Comparison of ENCODE assay signal across 8 cellular contexts in genomic region chr22:43015677-43016042, GRCh38. TPM values are rescaled to one million over a fixed set of nuclear protein-coding genes. Genes with fewer than 3 reads are reported as not detected.
A peak's percentile ranks its signal among the peaks of the same experiment; 100 is the strongest.
DNase-seq lines count a peak whose midpoint lies in the region; ATAC-seq and TF ChIP-seq lines count a peak whose summit lies in the region.

No MANE protein-coding gene starts in this region.

- peaks cover 18% of the 10 kb centered on the region for H3K79me2 ChIP-seq in neural cell (replicated peaks; ENCODE audit: insufficient read depth, low read length)

- no peak overlapping the region for H3K4me2 ChIP-seq in neural cell (ENCODE audit: low read length)

- no peaks in the 10 kb centered on the region for H3K27me3 Mint-ChIP-seq in CD4-positive, CD25-positive, alpha-beta regulatory T cell

- H3K9me3 Mint-ChIP-seq in CD4-positive, CD25-positive, alpha-beta regulatory T cell, result no peaks in the 10 kb centered on the region

- H3K9ac ChIP-seq in neural cell (ENCODE audit: low read length), result no peak overlapping the region

- ATAC-seq in CD4-positive, CD25-positive, alpha-beta regulatory T cell (ENCODE audit: low read depth in 2 of 2), result no peak
- ATAC-seq in GM21576 (IDR thresholded peaks at IDR 0.05; ENCODE audit: unreplicated experiment) (no peak), GM19395 (IDR thresholded peaks at IDR 0.05; ENCODE audit: unreplicated experiment) (no peak)

- no peaks in the 10 kb centered on the region for H3K36me3 ChIP-seq in CD4-positive, CD25-positive, alpha-beta regulatory T cell (ENCODE audit: control insufficient read depth, insufficient read depth, low read length)
- no peaks in the 10 kb centered on the region for H3K36me3 ChIP-seq in MG63
- H3K36me3 ChIP-seq in effector memory CD4-positive, alpha-beta T cell (ENCODE audit: control insufficient read depth, insufficient read depth, low read length), result no peaks in the 10 kb centered on the region
- H3K36me3 ChIP-seq in neural cell (ENCODE audit: insufficient read depth, low read length), result no peaks in the 10 kb centered on the region

- H3K9me3 ChIP-seq in CD4-positive, CD25-positive, alpha-beta regulatory T cell (ENCODE audit: control insufficient read depth in 2 of 2, low read length in 2 of 2), result no peaks in the 10 kb centered on the region
- H3K9me3 ChIP-seq in MG63 (no peaks in the 10 kb centered on the region), neural cell (ENCODE audit: low read length) (no peaks in the 10 kb centered on the region)
- H3K9me3 ChIP-seq in effector memory CD4-positive, alpha-beta T cell (ENCODE audit: control insufficient read depth, low read length), result no peaks in the 10 kb centered on the region

- H4K20me1 ChIP-seq in neural cell (ENCODE audit: insufficient read depth), result no peaks in the 10 kb centered on the region

- H3F3A ChIP-seq in neural cell (ENCODE audit: insufficient read depth, low read length, poor library complexity, severe bottlenecking), result no peaks in the 10 kb centered on the region

- no peak overlapping the region for H2AFZ ChIP-seq in neural cell (ENCODE audit: low read depth, low read length)

- TF ChIP-seq EP300 in neural cell (conservative IDR thresholded peaks at IDR 0.05; ENCODE audit: poor library complexity, severe bottlenecking), result no peak

- H3K4me3 Mint-ChIP-seq in CD4-positive, CD25-positive, alpha-beta regulatory T cell, result peak overlapping the region; percentile 93 to 98 (median 98)

- no peaks in the 10 kb centered on the region for H3K27me3 ChIP-seq in CD4-positive, CD25-positive, alpha-beta regulatory T cell (ENCODE audit: control insufficient read depth, insufficient read depth, low read length)
- H3K27me3 ChIP-seq in MG63 (no peaks in the 10 kb centered on the region), neural cell (ENCODE audit: insufficient read depth, low read depth, low read length) (no peaks in the 10 kb centered on the region)
- no peaks in the 10 kb centered on the region for H3K27me3 ChIP-seq in effector memory CD4-positive, alpha-beta T cell (replicated peaks; ENCODE audit: control insufficient read depth, insufficient read depth, low read length, poor library complexity, severe bottlenecking)

- peak overlapping the region; percentile 84 for H3K4me3 ChIP-seq in CD4-positive, CD25-positive, alpha-beta regulatory T cell (ENCODE audit: low read depth, low read length)
- peak overlapping the region; percentile 75 for H3K4me3 ChIP-seq in MG63
- H3K4me3 ChIP-seq in effector memory CD4-positive, alpha-beta T cell (ENCODE audit: insufficient read depth, low read depth, low read length, poor library complexity, severe bottlenecking), result peak overlapping the region; percentile 80
- H3K4me3 ChIP-seq in neural cell (ENCODE audit: low read length), result peak overlapping the region; percentile 87

- TF ChIP-seq CTCF in neural cell (IDR thresholded peaks at IDR 0.05; ENCODE audit: poor library complexity, severe bottlenecking), result no peak

- H3K9me2 ChIP-seq in neural cell (ENCODE audit: insufficient read depth, low read length), result no peaks in the 10 kb centered on the region

- H3K4me1 Mint-ChIP-seq in CD4-positive, CD25-positive, alpha-beta regulatory T cell, result peaks cover 12 to 56% (median 41%) of the 10 kb centered on the region in 4 donors

- DNase-seq in CD4-positive, CD25-positive, alpha-beta regulatory T cell, result no peak
- DNase-seq in MG63 (no peak), Ammon's horn (ENCODE audit: low spot score) (no peak), NCI-H2196 (lab: John Stamatoyannopoulos, UW; ENCODE audit: unreplicated experiment) (no peak)
- DNase-seq in effector memory CD4-positive, alpha-beta T cell, result no peak

- H3K27ac ChIP-seq in CD4-positive, CD25-positive, alpha-beta regulatory T cell (ENCODE audit: insufficient read depth, low read length, poor library complexity, severe bottlenecking), result peak overlapping the region; percentile 74
- H3K27ac ChIP-seq in effector memory CD4-positive, alpha-beta T cell (ENCODE audit: insufficient read depth, low read length, poor library complexity, severe bottlenecking), result peak overlapping the region; percentile 83
- H3K27ac ChIP-seq in neural cell (ENCODE audit: low read length), result no peak overlapping the region

- H3K36me3 Mint-ChIP-seq in CD4-positive, CD25-positive, alpha-beta regulatory T cell, result peaks cover 6% of the 10 kb centered on the region

- H3K4me1 ChIP-seq in CD4-positive, CD25-positive, alpha-beta regulatory T cell (ENCODE audit: control insufficient read depth, insufficient read depth, low read length, poor library complexity, severe bottlenecking), result peaks cover 25% of the 10 kb centered on the region
- H3K4me1 ChIP-seq in effector memory CD4-positive, alpha-beta T cell (ENCODE audit: control insufficient read depth, insufficient read depth, low read length, poor library complexity, severe bottlenecking), result peaks cover 11% of the 10 kb centered on the region

- TF ChIP-seq RAD21 in neural cell (conservative IDR thresholded peaks at IDR 0.05), result no peak

- peak overlapping the region; percentile 95 to 98 (median 97) for H3K27ac Mint-ChIP-seq in CD4-positive, CD25-positive, alpha-beta regulatory T cell

TF ChIP-seq in neural cell, 6 proteins besides CTCF, POLR2A, EP300 and RAD21:
- no peak for TF ChIP-seq REST (IDR thresholded peaks at IDR 0.05; ENCODE audit: borderline replicate concordance)
- no peak for TF ChIP-seq MXI1 (conservative IDR thresholded peaks at IDR 0.05; ENCODE audit: poor library complexity, severe bottlenecking)
- no peak for TF ChIP-seq POLR2AphosphoS5 (IDR thresholded peaks at IDR 0.05)
- no peak for TF ChIP-seq TAF1 (IDR thresholded peaks at IDR 0.05; ENCODE audit: low read depth)
- TF ChIP-seq EZH2 (IDR thresholded peaks at IDR 0.05; ENCODE audit: borderline replicate concordance, insufficient read depth, low read length, poor library complexity, severe bottlenecking), result no peak
- no peak for TF ChIP-seq SMC3 (conservative IDR thresholded peaks at IDR 0.05; ENCODE audit: poor library complexity)

RNA-seq across cellular contexts. Expression of gene PACSIN2, which starts 0.7 kb away (rescaled TPM):
- total RNA-seq in CD4-positive, CD25-positive, alpha-beta regulatory T cell, result 60.8 TPM
- 10 to 100 TPM; 27.5 to 38.1 (median 34.7) TPM for polyA plus RNA-seq in CD4-positive, CD25-positive, alpha-beta regulatory T cell
- 45.4 and 46.2 TPM in 2 replicates for total RNA-seq in MG63 (2014; rRNA removed; shearing (Covaris generic); ENCODE audit: low replicate concordance)
- polyA plus RNA-seq in neural cell, result 45.8 and 47.2 TPM in 2 replicates
- polyA minus RNA-seq in neural cell, result 38.5 and 39.0 TPM in 2 replicates
